ENCODE assay signal across 18 cellular contexts in genomic region chr16:22030087-22030812, GRCh38. TPM values are rescaled to one million over a fixed set of nuclear protein-coding genes. Genes with fewer than 3 reads are reported as not detected.
DNase-seq lines count a peak whose midpoint lies in the region; ATAC-seq, FAIRE-seq and TF ChIP-seq lines count a peak whose summit lies in the region.
"Had no signal": no experiment of that assay in that cellular context is flagged by ENCODE, and none has a peak within 500 bp of the region (broad histone marks: within the 10 kb centered on the region; RNA-seq: fewer than 3 reads in every experiment).

No MANE protein-coding gene starts in this region.

- H3F3A ChIP-seq in PC-3 (ENCODE audit: low read length, unreplicated experiment), result peaks cover 3% of the 10 kb centered on the region

- TF ChIP-seq CTCF in HFFc6 (IDR thresholded peaks at IDR 0.05) (no peak), PC-3 (conservative IDR thresholded peaks at IDR 0.05; ENCODE audit: low read depth, low read length) (no peak), hepatocyte (IDR thresholded peaks at IDR 0.05; ENCODE audit: poor library complexity) (no peak), progenitor cell of endocrine pancreas (IDR thresholded peaks at IDR 0.05; ENCODE audit: unreplicated experiment) (no peak)

- no peak overlapping the region for H3K9ac ChIP-seq in PC-3 (ENCODE audit: low read length)

- intact Hi-C loops in PC-3 (cut with micrococcal nuclease), result no loop called here

- no peaks in the 10 kb centered on the region for H4K20me1 ChIP-seq in PC-3 (ENCODE audit: low read length)
- H4K20me1 ChIP-seq in hepatocyte (ENCODE audit: insufficient read depth, poor library complexity, severe bottlenecking), result no peaks in the 10 kb centered on the region

- no peaks in the 10 kb centered on the region for H3K27me3 Mint-ChIP-seq in HFFc6 (ENCODE audit: insufficient read depth)
- no peaks in the 10 kb centered on the region for H3K27me3 Mint-ChIP-seq in progenitor cell of endocrine pancreas

- no peaks in the 10 kb centered on the region for H3K9me3 Mint-ChIP-seq in HFFc6
- H3K9me3 Mint-ChIP-seq in progenitor cell of endocrine pancreas (ENCODE audit: low read depth), result peaks cover 3% of the 10 kb centered on the region
- H3K9me3 Mint-ChIP-seq: CD8-positive, alpha-beta T cell had no signal

- peaks cover 72% of the 10 kb centered on the region for H3K4me1 Mint-ChIP-seq in HFFc6 (ENCODE audit: low read depth)
- H3K4me1 Mint-ChIP-seq in progenitor cell of endocrine pancreas (ENCODE audit: low read depth), result peaks cover 23% of the 10 kb centered on the region

- H3K4me1 ChIP-seq in PC-3 (ENCODE audit: insufficient read depth, low read length) (peaks cover 43% of the 10 kb centered on the region), hepatocyte (ENCODE audit: insufficient read depth) (peaks cover 35% of the 10 kb centered on the region)

- H3K36me3 Mint-ChIP-seq in HFFc6 (ENCODE audit: low read depth) (peaks cover 38% of the 10 kb centered on the region), progenitor cell of endocrine pancreas (ENCODE audit: insufficient read depth) (peaks cover 9% of the 10 kb centered on the region)

- no peak for FAIRE-seq in RCC 7860 (lab: Jason Lieb, UNC)

- ATAC-seq in PC-3, result no peak
- no peak for ATAC-seq in GM21576 (IDR thresholded peaks at IDR 0.05; ENCODE audit: unreplicated experiment)
- no peak for ATAC-seq in GM18520 (IDR thresholded peaks at IDR 0.05; ENCODE audit: unreplicated experiment)
- ATAC-seq: CD8-positive, alpha-beta T cell; Right ventricle myocardium inferior had no signal

- no TSS peak for BruUV-seq in PC-3 (replicated peaks; lab: Mats Ljungman, UMichigan)

- H3K27ac Mint-ChIP-seq in HFFc6 (peak overlapping the region; percentile 7), progenitor cell of endocrine pancreas (peak overlapping the region; percentile 65)
- H3K27ac Mint-ChIP-seq: CD8-positive, alpha-beta T cell had no signal

- CTCF ChIA-PET in PC-3 (lab: Charles Lee), result no interaction called here

- H3K27ac ChIP-seq in PC-3 (ENCODE audit: low read length), result peak overlapping the region; percentile 26; the same call in 1 of the 2 replicates
- peak overlapping the region; percentile 32 for H3K27ac ChIP-seq in hepatocyte
- H3K27ac ChIP-seq: SK-N-MC had no signal

- H3K4me3 ChIP-seq in PC-3 (ENCODE audit: low read length) (no peak overlapping the region), hepatocyte (no peak overlapping the region)
- H3K4me3 ChIP-seq: HAP-1, SK-N-MC had no signal

- POLR2A ChIA-PET in PC-3 (lab: Charles Lee; ENCODE audit: unreplicated experiment), result no interaction called here

- 0 out of 2 replicates have a peak overlapping the region, but pooled peaks have one; percentile 7 for H3K4me3 Mint-ChIP-seq in HFFc6
- H3K4me3 Mint-ChIP-seq in progenitor cell of endocrine pancreas (ENCODE audit: low read depth), result no peak overlapping the region
- H3K4me3 Mint-ChIP-seq: CD8-positive, alpha-beta T cell had no signal

- H3K9me2 ChIP-seq in PC-3 (replicated peaks; ENCODE audit: low read length) (no peaks in the 10 kb centered on the region), hepatocyte (replicated peaks; ENCODE audit: insufficient read depth) (no peaks in the 10 kb centered on the region)

- H3K27me3 ChIP-seq in PC-3 (ENCODE audit: low read length) (no peaks in the 10 kb centered on the region), hepatocyte (no peaks in the 10 kb centered on the region)

- H3K79me2 ChIP-seq in PC-3 (ENCODE audit: low read length) (peaks cover 89% of the 10 kb centered on the region), hepatocyte (peaks cover 55% of the 10 kb centered on the region)

- DNase-seq in HFFc6, result no peak
- DNase-seq in PC-3, result no peak
- DNase-seq in hepatocyte (ENCODE audit: low spot score), result no peak
- DNase-seq in progenitor cell of endocrine pancreas (ENCODE audit: low spot score, unreplicated experiment), result no peak
- DNase-seq in RCC 7860 (ENCODE audit: low spot score), result no peak
- DNase-seq: CD8-positive, alpha-beta T cell; DND-41; GDM1; NCI-H1694; NCI-H2107; NCI-H345; NCI-H69 had no signal

- H3K36me3 ChIP-seq in PC-3 (ENCODE audit: low read depth, low read length) (peaks cover 26% of the 10 kb centered on the region), hepatocyte (replicated peaks; ENCODE audit: insufficient read depth, low read depth) (no peaks in the 10 kb centered on the region)
- H3K36me3 ChIP-seq: HAP-1 had no signal

- no peak overlapping the region for H3K4me2 ChIP-seq in PC-3 (ENCODE audit: low read length)
- H3K4me2 ChIP-seq in hepatocyte, result peak overlapping the region; percentile 47

- WGBS in hepatocyte (ENCODE audit: low lambda C conversion rate, missing lambda C conversion rate), result 82% methylated on average over 6 of the region's 6 CpGs

- H2AFZ ChIP-seq in PC-3 (ENCODE audit: low read length) (no peak overlapping the region), hepatocyte (no peak overlapping the region)

- H3K9me3 ChIP-seq in PC-3 (ENCODE audit: low read length) (no peaks in the 10 kb centered on the region), hepatocyte (ENCODE audit: low read depth) (no peaks in the 10 kb centered on the region)
- H3K9me3 ChIP-seq: HAP-1 had no signal

RNA-seq across cellular contexts. Expression of gene MOSMO, which starts 22.3 kb away (rescaled TPM):
- total RNA-seq in HFFc6 (2021; fragmentation: NEBNext Ultra II Directional; extraction: Animal tissue kit (Norgen Biotek cat#: 25700)), result 10 to 100 TPM; 16.9 to 28.2 (median 22.7) TPM
- total RNA-seq in PC-3 (2014; rRNA removed) (11.8 and 12.4 TPM in 2 replicates), hepatocyte (16.1 and 24.5 TPM in 2 replicates), progenitor cell of endocrine pancreas (14.8 and 15.7 TPM in 2 replicates)
- polyA plus RNA-seq in hepatocyte, result 5.7 and 6.5 TPM in 2 replicates

RNA-seq across cellular contexts. Expression of gene PDZD9, which starts 29.3 kb away (rescaled TPM):
- not detected for total RNA-seq in HFFc6 (2021; fragmentation: NEBNext Ultra II Directional; extraction: Animal tissue kit (Norgen Biotek cat#: 25700))
- total RNA-seq in PC-3 (2014; rRNA removed) (not detected in 2 replicates), hepatocyte (0.20 TPM in 1 of 2 replicates, not detected in the other), progenitor cell of endocrine pancreas (not detected in 2 replicates)
- not detected in 2 replicates for polyA plus RNA-seq in hepatocyte
- total RNA-seq: CD8-positive, alpha-beta T cell; Right ventricle myocardium inferior had no signal
- polyA plus RNA-seq: BJ had no signal
